ENCODE assay signal across 11 cellular contexts in the genomic region with DNA sequence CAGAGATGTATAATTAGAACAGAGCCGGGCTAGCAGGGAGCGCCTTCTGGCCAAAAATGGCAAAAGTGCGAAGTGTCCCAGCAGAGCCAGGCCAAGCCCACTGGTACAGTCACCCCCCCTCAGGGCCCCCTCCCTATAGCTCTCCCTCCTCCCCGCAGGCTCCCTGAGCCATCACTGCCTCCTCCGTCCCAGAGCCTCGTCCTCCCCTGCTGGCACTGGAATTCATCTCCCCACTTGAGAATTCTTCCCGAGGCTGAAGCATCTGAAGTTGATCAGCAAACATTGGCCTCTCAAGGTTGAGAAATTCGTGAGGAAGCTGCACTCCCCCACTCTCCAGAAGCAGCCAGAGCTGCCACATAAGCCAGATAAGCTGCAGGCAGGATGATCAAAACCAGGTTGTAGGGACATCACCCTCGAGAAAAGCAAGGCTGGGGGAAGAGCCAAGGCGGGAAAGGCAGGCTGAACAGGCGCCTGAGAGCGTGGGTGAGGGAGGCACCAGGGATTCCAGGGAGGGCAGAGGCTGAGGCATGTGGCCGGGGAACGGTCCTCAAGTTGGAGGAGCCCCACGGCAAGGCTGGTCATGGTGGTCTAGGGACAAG. TPM values are rescaled to one million over a fixed set of nuclear protein-coding genes. Genes with fewer than 3 reads are reported as not detected.
DNase-seq lines count a peak whose midpoint lies in the region; TF ChIP-seq lines count a peak whose summit lies in the region.
"Had no signal": no experiment of that assay in that cellular context is flagged by ENCODE, and none has a peak within 500 bp of the region (broad histone marks: within the 10 kb centered on the region; RNA-seq: fewer than 3 reads in every experiment).

No MANE protein-coding gene starts in this region.

- TF ChIP-seq EP300 in tibial nerve (IDR thresholded peaks at IDR 0.05), result no peak

- no peak overlapping the region for H3K4me3 ChIP-seq in HUES6 (ENCODE audit: low read depth, low read length)
- peak overlapping the region; percentile 29 for H3K4me3 ChIP-seq in coronary artery
- H3K4me3 ChIP-seq in mesodermal cell (ENCODE audit: extremely low read depth, insufficient read depth, low read length, poor library complexity, severe bottlenecking), result no peak overlapping the region
- no peak overlapping the region for H3K4me3 ChIP-seq in tibial nerve
- H3K4me3 ChIP-seq: SJCRH30 had no signal

- intact Hi-C loops in head of caudate nucleus (cut with DNase I), result no loop called here

- no peaks in the 10 kb centered on the region for H3K9me3 ChIP-seq in HUES6 (ENCODE audit: control insufficient read depth, insufficient read depth, low read depth, low read length)
- H3K9me3 ChIP-seq in mesodermal cell (ENCODE audit: control insufficient read depth, low read length), result no peaks in the 10 kb centered on the region
- no peaks in the 10 kb centered on the region for H3K9me3 ChIP-seq in tibial nerve
- H3K9me3 ChIP-seq: SJCRH30 had no signal

- no peak for TF ChIP-seq CTCF in coronary artery (IDR thresholded peaks at IDR 0.05)
- no peak for TF ChIP-seq CTCF in tibial nerve (IDR thresholded peaks at IDR 0.05)

- CTCF ChIA-PET in HEK293T (lab: Yijun Ruan, JAX), result interaction anchor here (1.2 to 3.4 kb wide), 3 partner anchors 11 to 28 kb away, joined by 4 to 44 read pairs (median 8); no protein-coding TSS in a partner anchor

- peaks cover 5% of the 10 kb centered on the region; the same call in 1 of the 2 replicates for H3K4me1 ChIP-seq in HUES6 (ENCODE audit: control insufficient read depth, insufficient read depth, low read length)
- H3K4me1 ChIP-seq in mesodermal cell (ENCODE audit: control insufficient read depth, insufficient read depth, low read length, poor library complexity, severe bottlenecking), result peaks cover 21% of the 10 kb centered on the region
- peaks cover 0 to 28% (median 0%) of the 10 kb centered on the region in 4 donors for H3K4me1 ChIP-seq in tibial nerve
- H3K4me1 ChIP-seq: parathyroid adenoma, SJCRH30 had no signal

- WGBS in mesodermal cell (ENCODE audit: insufficient coverage in 2 of 2), 2 experiments, result 45 to 54% methylated on average over 14 to 15 of the region's 15 CpGs
- 63 to 66% methylated on average over 15 of the region's 15 CpGs for WGBS in tibial nerve, 2 donors

- TF ChIP-seq POLR2A in tibial nerve (IDR thresholded peaks at IDR 0.05), result no peak

- peak overlapping the region; percentile 22 for H3K9ac ChIP-seq in HUES6 (ENCODE audit: low read length)
- H3K9ac ChIP-seq: parathyroid adenoma had no signal

- H3K27ac ChIP-seq in HUES6 (ENCODE audit: low read depth, low read length), result no peak overlapping the region; the same call in 1 of the 2 replicates
- peak overlapping the region; percentile 90 to 91 for H3K27ac ChIP-seq in coronary artery
- peak overlapping the region; percentile 6 for H3K27ac ChIP-seq in mesodermal cell (ENCODE audit: low read depth, low read length, severe bottlenecking)
- H3K27ac ChIP-seq in tibial nerve, result peak overlapping the region in 3 of 4 donors; percentile 34 to 72 (median 60)
- H3K27ac ChIP-seq: parathyroid adenoma, SJCRH30 had no signal

- POLR2A ChIA-PET in HEK293T (lab: Yijun Ruan, JAX), result interaction anchor here (1.5 kb wide), 1 partner anchor 29 kb away, joined by 7 read pairs; no protein-coding TSS in a partner anchor

- peak; percentile 94 for DNase-seq in coronary artery (ENCODE audit: low spot score)
- DNase-seq in tibial nerve (ENCODE audit: low spot score in 2 of 2), result peak in 1 of 2 donors; percentile 20
- no peak for DNase-seq in HEK293T (ENCODE audit: extremely low spot score)
- DNase-seq in head of caudate nucleus, result no peak
- no peak for DNase-seq in pons (ENCODE audit: low spot score)
- DNase-seq: activated CD8-positive, alpha-beta memory T cell treated with anti-CD3 and anti-CD28 coated beads, Interleukin-2, amount 50 U/mL, for 48 hours; SJCRH30; stimulated activated naive CD4-positive, alpha-beta T cell had no signal

- H3K27me3 ChIP-seq in HUES6 (ENCODE audit: control insufficient read depth, insufficient read depth, low read length) (no peaks in the 10 kb centered on the region), tibial nerve (no peaks in the 10 kb centered on the region)
- H3K27me3 ChIP-seq: SJCRH30 had no signal

- H3K36me3 ChIP-seq in HUES6 (ENCODE audit: control insufficient read depth, insufficient read depth, low read length), result peaks cover 58% of the 10 kb centered on the region
- peaks cover 62% of the 10 kb centered on the region for H3K36me3 ChIP-seq in mesodermal cell (ENCODE audit: control insufficient read depth, insufficient read depth, low read length)
- peaks cover 2 to 49% (median 13%) of the 10 kb centered on the region in 3 donors for H3K36me3 ChIP-seq in tibial nerve

TF ChIP-seq in HEK293T, 16 proteins besides CTCF, POLR2A, EP300 and RAD21:
- TF ChIP-seq BHLHE40 (IDR thresholded peaks at IDR 0.05; ENCODE audit: borderline replicate concordance) (no peak), ARNT (IDR thresholded peaks at IDR 0.05) (no peak), L3MBTL2 (conservative IDR thresholded peaks at IDR 0.05) (no peak), ZNF384 (IDR thresholded peaks at IDR 0.05) (no peak), TARDBP (IDR thresholded peaks at IDR 0.05) (no peak), SUZ12 (IDR thresholded peaks at IDR 0.05) (no peak), HDGF (IDR thresholded peaks at IDR 0.05; ENCODE audit: borderline replicate concordance) (no peak), LEF1 (IDR thresholded peaks at IDR 0.05; ENCODE audit: borderline replicate concordance) (no peak)
TF ChIP-seq in HEK293T: peak in this region for 0.

RNA-seq across cellular contexts. Expression of a gene that starts 23.4 kb away (rescaled TPM):
- polyA plus RNA-seq in mesodermal cell (2013, experiment 1 of 2), result 24.4 TPM
- polyA plus RNA-seq in mesodermal cell (2013, experiment 2 of 2), result 24.9 TPM
- total RNA-seq in tibial nerve, result 10 to 100 TPM; 26.4 to 43.5 (median 35.1) TPM

RNA-seq across cellular contexts. Expression of a gene that starts 39.6 kb away (rescaled TPM):
- 20.7 TPM for polyA plus RNA-seq in mesodermal cell (2013, experiment 1 of 2)
- 13.8 TPM for polyA plus RNA-seq in mesodermal cell (2013, experiment 2 of 2)
- 10 to 100 TPM; 44.8 to 99.3 (median 61.7) TPM for total RNA-seq in tibial nerve

RNA-seq across cellular contexts. Expression of a gene that starts 60.0 kb away (rescaled TPM):
- polyA plus RNA-seq in mesodermal cell (2013, experiment 1 of 2), result 125 TPM
- polyA plus RNA-seq in mesodermal cell (2013, experiment 2 of 2), result 104 TPM
- total RNA-seq in tibial nerve, result 1 to 10 TPM; 2.5 to 7.8 (median 3.5) TPM
